Comparison of ENCODE assay signal across 15 cellular contexts in the genomic region with DNA sequence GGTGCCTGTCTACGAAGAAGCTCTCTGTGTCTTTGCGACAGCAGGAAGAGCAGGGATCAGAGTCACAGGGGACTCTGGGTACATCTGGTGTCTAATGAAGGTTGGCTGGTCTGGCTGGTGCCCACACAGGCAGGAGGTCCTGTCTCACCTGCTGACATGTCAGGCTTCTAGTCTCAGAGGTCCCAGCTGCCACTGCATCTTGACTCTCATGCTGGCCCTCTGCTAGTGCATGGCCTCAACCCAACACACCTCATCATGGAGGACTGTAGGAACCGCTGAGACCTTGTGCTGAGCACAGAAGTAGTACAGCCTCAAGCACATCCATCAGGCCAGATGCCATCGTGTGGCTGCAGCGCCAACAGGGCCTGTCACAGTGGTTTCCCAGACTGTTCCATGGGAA.
A peak's percentile ranks its signal among the peaks of the same experiment; 100 is the strongest.
DNase-seq lines count a peak whose midpoint lies in the region; ATAC-seq and TF ChIP-seq lines count a peak whose summit lies in the region.
"Had no signal": no experiment of that assay in that cellular context is flagged by ENCODE, and none has a peak within 500 bp of the region (broad histone marks: within the 10 kb centered on the region; RNA-seq: fewer than 3 reads in every experiment).

No MANE protein-coding gene starts in this region.

- peaks cover 43% of the 10 kb centered on the region for H3K4me1 ChIP-seq in Caco-2
- H3K4me1 ChIP-seq in esophagus muscularis mucosa: no peaks in the 10 kb centered on the region
- H3K4me1 ChIP-seq in upper lobe of right lung: no peaks in the 10 kb centered on the region
- peaks cover 8% of the 10 kb centered on the region for H3K4me1 ChIP-seq in GM23248 (ENCODE audit: insufficient read depth)

- no peak for TF ChIP-seq CTCF in Caco-2 (IDR thresholded peaks at IDR 0.05; ENCODE audit: insufficient read depth in 1 of 2, low read depth in 1 of 2, low read length in 1 of 2, severe bottlenecking in 1 of 2, unreplicated experiment in 1 of 2)
- no peak for TF ChIP-seq CTCF in esophagus muscularis mucosa (IDR thresholded peaks at IDR 0.05)
- TF ChIP-seq CTCF in nephron progenitor cell (IDR thresholded peaks at IDR 0.05): no peak
- no peak for TF ChIP-seq CTCF in upper lobe of right lung (IDR thresholded peaks at IDR 0.05)

- no peak overlapping the region for H2AFZ ChIP-seq in GM23248

- H3K4me1 Mint-ChIP-seq in Caco-2 (ENCODE audit: low read depth, unreplicated experiment): peaks cover 56% of the 10 kb centered on the region
- H3K4me1 Mint-ChIP-seq in nephron progenitor cell: peaks cover 56% of the 10 kb centered on the region
- H3K4me1 Mint-ChIP-seq in activated T-cell treated with anti-CD3 and anti-CD28 coated beads, Interleukin-2, amount 50 U/mL, for 72 hours (ENCODE audit: low read depth): no peaks in the 10 kb centered on the region
- H3K4me1 Mint-ChIP-seq: CD4-positive, CD25-positive, alpha-beta regulatory T cell had no signal

- H3K4me3 Mint-ChIP-seq in Caco-2 (ENCODE audit: unreplicated experiment) (no peak overlapping the region), nephron progenitor cell (no peak overlapping the region)
- H3K4me3 Mint-ChIP-seq in activated T-cell treated with anti-CD3 and anti-CD28 coated beads, Interleukin-2, amount 50 U/mL, for 72 hours: no peak overlapping the region
- H3K4me3 Mint-ChIP-seq: CD4-positive, CD25-positive, alpha-beta regulatory T cell; HFFc6 had no signal

- no peaks in the 10 kb centered on the region for H3K9me3 ChIP-seq in Caco-2
- H3K9me3 ChIP-seq in esophagus muscularis mucosa: no peaks in the 10 kb centered on the region
- H3K9me3 ChIP-seq in upper lobe of right lung: no peaks in the 10 kb centered on the region
- H3K9me3 ChIP-seq in GM23248 (ENCODE audit: low read depth): no peaks in the 10 kb centered on the region
- H3K9me3 ChIP-seq: BLaER1 treated with 17β-estradiol and CSF1 and Interleukin-3, amounts not matched to agents 10 nM and 100 nM had no signal

- H3K27me3 Mint-ChIP-seq in Caco-2 (ENCODE audit: insufficient read depth, unreplicated experiment) (no peaks in the 10 kb centered on the region), nephron progenitor cell (ENCODE audit: low read depth, poor library complexity) (no peaks in the 10 kb centered on the region)
- no peaks in the 10 kb centered on the region for H3K27me3 Mint-ChIP-seq in activated T-cell treated with anti-CD3 and anti-CD28 coated beads, Interleukin-2, amount 50 U/mL, for 72 hours (ENCODE audit: low read depth)
- H3K27me3 Mint-ChIP-seq: CD4-positive, CD25-positive, alpha-beta regulatory T cell had no signal

- no peaks in the 10 kb centered on the region for H4K20me1 ChIP-seq in GM23248 (ENCODE audit: insufficient read depth)
- H4K20me1 ChIP-seq: BLaER1 treated with 17β-estradiol and CSF1 and Interleukin-3, amounts not matched to agents 10 nM and 100 nM had no signal

- peak overlapping the region; percentile 68 for H3K27ac Mint-ChIP-seq in Caco-2 (ENCODE audit: unreplicated experiment)
- H3K27ac Mint-ChIP-seq in nephron progenitor cell: peak overlapping the region; percentile 83
- H3K27ac Mint-ChIP-seq in activated T-cell treated with anti-CD3 and anti-CD28 coated beads, Interleukin-2, amount 50 U/mL, for 72 hours: no peak overlapping the region
- H3K27ac Mint-ChIP-seq: HFFc6 had no signal

- no peak for TF ChIP-seq EP300 in esophagus muscularis mucosa (IDR thresholded peaks at IDR 0.05)

- no peak overlapping the region for H3K4me2 ChIP-seq in GM23248 (ENCODE audit: unreplicated experiment)

- peaks cover 17% of the 10 kb centered on the region for H3F3A ChIP-seq in GM23248 (ENCODE audit: insufficient read depth)

- H3K79me2 ChIP-seq in GM23248 (ENCODE audit: insufficient read depth): no peaks in the 10 kb centered on the region

- no peak for TF ChIP-seq POLR2A in esophagus muscularis mucosa (IDR thresholded peaks at IDR 0.05; ENCODE audit: low read depth)

- no peak overlapping the region for H3K9ac ChIP-seq in GM23248
- H3K9ac ChIP-seq: BLaER1 treated with 17β-estradiol and CSF1 and Interleukin-3, amounts not matched to agents 10 nM and 100 nM had no signal

- H3K9me3 Mint-ChIP-seq in Caco-2 (ENCODE audit: unreplicated experiment) (peaks cover 17% of the 10 kb centered on the region), nephron progenitor cell (no peaks in the 10 kb centered on the region)
- H3K9me3 Mint-ChIP-seq in activated T-cell treated with anti-CD3 and anti-CD28 coated beads, Interleukin-2, amount 50 U/mL, for 72 hours: no peaks in the 10 kb centered on the region
- H3K9me3 Mint-ChIP-seq: HFFc6 had no signal

- CTCF ChIA-PET in Caco-2 (lab: Charles Lee): no interaction called here

- H3K36me3 ChIP-seq in Caco-2 (ENCODE audit: control insufficient read depth, insufficient read depth, low read length): no peaks in the 10 kb centered on the region
- H3K36me3 ChIP-seq in esophagus muscularis mucosa: no peaks in the 10 kb centered on the region
- H3K36me3 ChIP-seq in upper lobe of right lung: no peaks in the 10 kb centered on the region
- H3K36me3 ChIP-seq in GM23248 (ENCODE audit: low read depth): no peaks in the 10 kb centered on the region
- H3K36me3 ChIP-seq: BLaER1 treated with 17β-estradiol and CSF1 and Interleukin-3, amounts not matched to agents 10 nM and 100 nM had no signal

- no peaks in the 10 kb centered on the region for H3K9me2 ChIP-seq in GM23248 (ENCODE audit: insufficient read depth)

- DNase-seq in Caco-2: no peak
- DNase-seq in esophagus muscularis mucosa (ENCODE audit: extremely low spot score): peak; percentile 90
- DNase-seq in nephron progenitor cell: no peak
- no peak for DNase-seq in upper lobe of right lung
- no peak for DNase-seq in GM23248
- no peak for DNase-seq in activated T-cell treated with anti-CD3 and anti-CD28 coated beads, Interleukin-2, amount 50 U/mL, for 72 hours
- DNase-seq: ACHN; Calu3; CD4-positive, CD25-positive, alpha-beta regulatory T cell; DMS 273 treated with DMSO at 0.1 percent for 48 hours; DMS79; HCEC 1CT; HFFc6 had no signal

- H3K36me3 Mint-ChIP-seq in Caco-2 (ENCODE audit: insufficient read depth, unreplicated experiment): no peaks in the 10 kb centered on the region
- peaks cover 24% of the 10 kb centered on the region for H3K36me3 Mint-ChIP-seq in nephron progenitor cell (ENCODE audit: low read depth)
- H3K36me3 Mint-ChIP-seq in activated T-cell treated with anti-CD3 and anti-CD28 coated beads, Interleukin-2, amount 50 U/mL, for 72 hours (ENCODE audit: insufficient read depth in 2 of 2): no peaks in the 10 kb centered on the region
- H3K36me3 Mint-ChIP-seq: CD4-positive, CD25-positive, alpha-beta regulatory T cell had no signal

- in situ Hi-C loops in GM23248 (cut with MboI): no loop called here

- intact Hi-C loops in Caco-2 (cut with micrococcal nuclease; ENCODE audit: unreplicated experiment): loop anchor here (5.0 kb wide), 2 partner anchors 62 to 83 kb away; no protein-coding TSS in a partner anchor
- intact Hi-C loops in esophagus muscularis mucosa (cut with DNase I): no loop called here
- intact Hi-C loops in upper lobe of right lung (cut with DNase I): no loop called here

- no TSS peak for BruUV-seq in Caco-2 (replicated peaks; lab: Mats Ljungman, UMichigan)

- H3K27ac ChIP-seq in esophagus muscularis mucosa (replicated peaks in 1 of 4): no peak overlapping the region
- H3K27ac ChIP-seq in upper lobe of right lung: no peak overlapping the region
- no peak overlapping the region for H3K27ac ChIP-seq in GM23248
- H3K27ac ChIP-seq: BLaER1 treated with 17β-estradiol and CSF1 and Interleukin-3, amounts not matched to agents 10 nM and 100 nM had no signal

- ATAC-seq in upper lobe of right lung (peak; percentile 31), GM19023 (IDR thresholded peaks at IDR 0.05; ENCODE audit: unreplicated experiment) (no peak)
- no peak for ATAC-seq in activated T-cell treated with anti-CD3 and anti-CD28 coated beads, Interleukin-2, amount 50 U/mL, for 72 hours (replicated peaks in 1 of 2)

- no peak overlapping the region for H3K4me3 ChIP-seq in Caco-2 (ENCODE audit: low read depth, low read length)
- H3K4me3 ChIP-seq in esophagus muscularis mucosa: no peak overlapping the region
- H3K4me3 ChIP-seq in upper lobe of right lung: no peak overlapping the region
- no peak overlapping the region for H3K4me3 ChIP-seq in GM23248
- H3K4me3 ChIP-seq: BLaER1 treated with 17β-estradiol and CSF1 and Interleukin-3, amounts not matched to agents 10 nM and 100 nM had no signal

- WGBS in esophagus muscularis mucosa: 92% methylated on average over 5 of the region's 5 CpGs
- WGBS in GM23248 (ENCODE audit: low coverage in 1 of 2, low lambda C conversion rate in 2 of 2, missing lambda C conversion rate in 2 of 2), 2 experiments: 85 to 95% methylated on average over 5 of the region's 5 CpGs

- POLR2A ChIA-PET in Caco-2 (lab: Charles Lee): no interaction called here

- H3K27me3 ChIP-seq in Caco-2 (replicated peaks; ENCODE audit: control insufficient read depth, insufficient read depth, low read length) (no peaks in the 10 kb centered on the region), esophagus muscularis mucosa (no peaks in the 10 kb centered on the region), upper lobe of right lung (no peaks in the 10 kb centered on the region), GM23248 (replicated peaks; ENCODE audit: insufficient read depth) (no peaks in the 10 kb centered on the region)
- H3K27me3 ChIP-seq: BLaER1 treated with 17β-estradiol and CSF1 and Interleukin-3, amounts not matched to agents 10 nM and 100 nM had no signal
